Comparison of ENCODE assay signal across 25 cellular contexts in the genomic region with DNA sequence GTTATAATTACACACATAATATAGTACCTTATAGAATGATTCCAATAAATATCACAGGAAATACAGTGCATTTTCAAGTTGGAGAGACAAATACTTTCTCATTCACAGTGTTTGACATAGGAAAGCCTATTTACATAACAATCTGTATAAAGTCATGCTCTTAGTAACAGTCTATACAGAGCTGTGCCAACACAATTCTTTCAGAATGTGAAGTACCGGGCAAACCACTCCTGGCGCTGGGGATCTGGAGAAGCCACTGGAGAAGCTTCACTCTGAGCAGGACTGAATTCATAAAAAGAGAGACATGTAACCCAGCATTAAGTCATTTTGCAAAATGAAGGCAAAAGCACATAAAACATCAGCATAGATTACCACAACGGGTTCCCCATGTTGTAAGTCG.
"Had no signal": no experiment of that assay in that cellular context is flagged by ENCODE, and none has a peak within 500 bp of the region (broad histone marks: within the 10 kb centered on the region; RNA-seq: fewer than 3 reads in every experiment).

No MANE protein-coding gene starts in this region.

- ATAC-seq: activated naive CD4-positive, alpha-beta T cell treated with anti-CD3 and anti-CD28 coated beads, Interleukin-2, amount 50 U/mL, for 72 hours; activated T-cell treated with anti-CD3 and anti-CD28 coated beads, Interleukin-2, amount 50 U/mL, for 72 hours; right lobe of liver; stimulated activated naive CD8-positive, alpha-beta T cell treated with anti-CD3 and anti-CD28 coated beads, Interleukin-15, Interleukin-2, amounts not matched to agents 100 U/mL and 50 U/mL, for 24 hours had no signal

- H3K27me3 Mint-ChIP-seq: progenitor cell of endocrine pancreas had no signal

- H3K9me3 ChIP-seq: adrenal gland, colonic mucosa, left ventricle myocardium inferior, ovary, right lobe of liver, testis, uterus had no signal

- H3K4me3 ChIP-seq: adrenal gland, cardiac muscle cell, colonic mucosa, left ventricle myocardium inferior, ovary, right lobe of liver, skin epidermis, testis, uterus had no signal

- H3K4me3 Mint-ChIP-seq: activated T-cell treated with anti-CD3 and anti-CD28 coated beads, Interleukin-2, amount 50 U/mL, for 72 hours; brain; T-helper 2 cell treated with Interferon-gamma antibody and Interleukin-4, amounts not matched to agents 5 μg/mL and 100 μg/mL, for 36 hours had no signal

- H3K9me3 Mint-ChIP-seq: activated naive CD4-positive, alpha-beta T cell treated with anti-CD3 and anti-CD28 coated beads, Interleukin-2, amount 50 U/mL, for 72 hours; activated T-cell treated with anti-CD3 and anti-CD28 coated beads, Interleukin-2, amount 50 U/mL, for 72 hours; brain; T-helper 2 cell treated with Interferon-gamma antibody and Interleukin-4, amounts not matched to agents 5 μg/mL and 100 μg/mL, for 36 hours had no signal

- H3K36me3 ChIP-seq: adrenal gland, cardiac muscle cell, colonic mucosa, left ventricle myocardium inferior, ovary, right lobe of liver, uterus had no signal

- H3K27me3 ChIP-seq: adrenal gland, cardiac muscle cell, colonic mucosa, ovary, right lobe of liver, testis, uterus had no signal

- H3K36me3 Mint-ChIP-seq: activated naive CD4-positive, alpha-beta T cell treated with anti-CD3 and anti-CD28 coated beads, Interleukin-2, amount 50 U/mL, for 72 hours had no signal

- H3K27ac Mint-ChIP-seq: activated T-cell treated with anti-CD3 and anti-CD28 coated beads, Interleukin-2, amount 50 U/mL, for 72 hours; progenitor cell of endocrine pancreas; T-helper 2 cell treated with Interferon-gamma antibody and Interleukin-4, amounts not matched to agents 5 μg/mL and 100 μg/mL, for 36 hours had no signal

- H3K27ac ChIP-seq: adrenal gland, cardiac muscle cell, colonic mucosa, left ventricle myocardium inferior, ovary, right lobe of liver, skin epidermis, testis, uterus had no signal

- H3K4me1 ChIP-seq: adrenal gland, colonic mucosa, right lobe of liver, testis, uterus had no signal

- DNase-seq: activated CD4-positive, alpha-beta T cell treated with anti-CD3 and anti-CD28 coated beads for 4 hours; activated CD4-positive, alpha-beta T cell treated with anti-CD3 and anti-CD28 coated beads, Interleukin-2, amount 50 U/mL, for 4 hours; activated naive CD4-positive, alpha-beta T cell; activated T-cell treated with anti-CD3 and anti-CD28 coated beads for 4 hours; activated T-cell treated with anti-CD3 and anti-CD28 coated beads, Interleukin-2, amount 50 U/mL, for 72 hours; adrenal gland; aorta; cerebellar nuclear complex; colonic mucosa; effector CD8-positive, alpha-beta T cell; left ventricle myocardium inferior; ovary; right lobe of liver; stimulated activated CD4-positive, alpha-beta T cell treated with anti-CD3 and anti-CD28 coated beads, Interleukin-12 subunit alpha, Interleukin-12 subunit beta, amount 100 ng/mL, for 4 hours; stimulated activated CD4-positive, alpha-beta T cell treated with anti-CD3 and anti-CD28 coated beads, Interleukin-4, amount 100 ng/mL, for 1 hour; stimulated activated naive CD8-positive, alpha-beta T cell treated with anti-CD3 and anti-CD28 coated beads, Interleukin-15, Interleukin-2, amounts not matched to agents 100 U/mL and 50 U/mL, for 24 hours; testis; trophoblast cell; uterus had no signal
